25 cellular contexts compared by ENCODE assay signal in genomic region chr16:81665588-81665987, GRCh38.
"Had no signal": no experiment of that assay in that cellular context is flagged by ENCODE, and none has a peak within 500 bp of the region (broad histone marks: within the 10 kb centered on the region; RNA-seq: fewer than 3 reads in every experiment).

No MANE protein-coding gene starts in this region.

- H3K27ac Mint-ChIP-seq: nephron progenitor cell had no signal

- H3K27me3 ChIP-seq: body of pancreas, cardiac muscle cell, gastroesophageal sphincter, pancreas, right atrium auricular region, stomach, transverse colon, uterus had no signal

- H3K4me3 ChIP-seq: body of pancreas, cardiac muscle cell, gastroesophageal sphincter, pancreas, psoas muscle, right atrium auricular region, stomach, transverse colon, uterus had no signal

- H3K4me1 ChIP-seq: body of pancreas, pancreas, psoas muscle, right atrium auricular region, uterus had no signal

- H3K9me3 ChIP-seq: body of pancreas, gastroesophageal sphincter, pancreas, psoas muscle, right atrium auricular region, stomach, transverse colon, uterus had no signal

- H3K36me3 ChIP-seq: cardiac muscle cell, uterus, WERI-Rb-1 had no signal

- H3K4me3 Mint-ChIP-seq: activated T-cell treated with anti-CD3 and anti-CD28 coated beads, Interleukin-2, amount 50 U/mL, for 4 hours; nephron progenitor cell had no signal

- DNase-seq: activated CD4-positive, alpha-beta T cell treated with anti-CD3 and anti-CD28 coated beads for 1 hour; activated CD4-positive, alpha-beta T cell treated with anti-CD3 and anti-CD28 coated beads, Interleukin-2, amount 50 U/mL, for 1 hour; activated naive CD4-positive, alpha-beta T cell treated with Interleukin-2 at 50 U/mL for 16 hours; activated T-cell treated with anti-CD3 and anti-CD28 coated beads, Interleukin-2, amount 50 U/mL, for 4 hours; anterior cingulate cortex; body of pancreas; cortex of kidney; head of caudate nucleus; hypothalamus; left ventricle myocardium superior; mammary epithelial cell; midbrain; nephron progenitor cell; pancreas; psoas muscle; stimulated activated CD4-positive, alpha-beta T cell treated with anti-CD3 and anti-CD28 coated beads, Interleukin-4, amount 100 ng/mL, for 24 hours; stomach; transverse colon; uterus; WERI-Rb-1 had no signal

- H3K27ac ChIP-seq: body of pancreas, cardiac muscle cell, epithelial cell of prostate, gastroesophageal sphincter, pancreas, psoas muscle, right atrium auricular region, uterus, WERI-Rb-1 had no signal

- FAIRE-seq: islet of Langerhans, pancreas had no signal

- H3K9me3 Mint-ChIP-seq: activated T-cell treated with anti-CD3 and anti-CD28 coated beads, Interleukin-2, amount 50 U/mL, for 4 hours; nephron progenitor cell had no signal

- ATAC-seq: activated T-cell treated with anti-CD3 and anti-CD28 coated beads, Interleukin-2, amount 50 U/mL, for 4 hours; body of pancreas; gastroesophageal sphincter; left ventricle myocardium superior; pancreas; psoas muscle had no signal
